In genomic region chr11:73323464-73323863, GRCh38 we compare ENCODE assay signal across 12 cellular contexts. TPM values are rescaled to one million over a fixed set of nuclear protein-coding genes. Genes with fewer than 3 reads are reported as not detected.
A peak's percentile ranks its signal among the peaks of the same experiment; 100 is the strongest.
DNase-seq lines count a peak whose midpoint lies in the region; ATAC-seq, FAIRE-seq and TF ChIP-seq lines count a peak whose summit lies in the region.
"Had no signal": no experiment of that assay in that cellular context is flagged by ENCODE, and none has a peak within 500 bp of the region (broad histone marks: within the 10 kb centered on the region; RNA-seq: fewer than 3 reads in every experiment).

No MANE protein-coding gene starts in this region.

- CTCF ChIA-PET in GM12878 (lab: Yijun Ruan, JAX): interaction anchor here (1.1 to 7.6 kb wide), 5 partner anchors 9 to 29 kb away, joined by 5 to 126 read pairs (median 10); partner anchors contain the start of gene ARHGEF17

- SMC1A ChIA-PET in GM12878 (lab: Charles Lee; ENCODE audit: uncharacterized antibody, unreplicated experiment): interaction anchor here (5.3 to 11.8 kb wide), 3 partner anchors 10 to 17 kb away, joined by 24 to 106 read pairs (median 56); partner anchors contain the start of gene ARHGEF17

- no peak for TF ChIP-seq EP300 in GM12878 (IDR thresholded peaks at IDR 0.05; ENCODE audit: borderline replicate concordance in 1 of 2, control insufficient read depth in 1 of 2, low read depth in 2 of 2, low read length in 2 of 2)

- FAIRE-seq in GM12878 (lab: Jason Lieb, UNC): no peak

- RAD21 ChIA-PET in GM12878 (lab: Charles Lee; ENCODE audit: unreplicated experiment): interaction anchor here (4.0 to 10.5 kb wide), 2 partner anchors 12 to 16 kb away, joined by 22 to 115 read pairs; partner anchors contain the start of gene ARHGEF17

- H3K27ac ChIP-seq in GM12878 (ENCODE audit: control insufficient read depth, insufficient read depth) (peak overlapping the region; percentile 99), hepatocyte (peak overlapping the region; percentile 82), rectal smooth muscle tissue (ENCODE audit: low read depth, low read length) (peak overlapping the region; percentile 79)
- H3K27ac ChIP-seq: epithelial cell of prostate had no signal

- no peak for TF ChIP-seq RAD21 in GM12878 (IDR thresholded peaks at IDR 0.05; ENCODE audit: insufficient read depth, low read depth, low read length)

- H4K20me1 ChIP-seq in GM12878 (ENCODE audit: control insufficient read depth, insufficient read depth) (no peaks in the 10 kb centered on the region), hepatocyte (ENCODE audit: insufficient read depth, poor library complexity, severe bottlenecking) (peaks cover 42% of the 10 kb centered on the region)

- H3K4me1 ChIP-seq in GM12878 (ENCODE audit: control insufficient read depth, insufficient read depth, low read length) (peaks cover 78% of the 10 kb centered on the region), hepatocyte (ENCODE audit: insufficient read depth) (peaks cover 58% of the 10 kb centered on the region), rectal smooth muscle tissue (ENCODE audit: control insufficient read depth, insufficient read depth, low read length) (peaks cover 86% of the 10 kb centered on the region)

- H3K9ac ChIP-seq in GM12878 (ENCODE audit: control insufficient read depth, insufficient read depth, low read length) (no peak overlapping the region), rectal smooth muscle tissue (ENCODE audit: low read length) (no peak overlapping the region)

- no peaks in the 10 kb centered on the region for H3K27me3 ChIP-seq in GM12878 (replicated peaks in 1 of 2; ENCODE audit: control insufficient read depth in 2 of 2, insufficient read depth in 2 of 2, low read length in 1 of 2)
- H3K27me3 ChIP-seq in hepatocyte: no peaks in the 10 kb centered on the region
- no peaks in the 10 kb centered on the region for H3K27me3 ChIP-seq in rectal smooth muscle tissue (ENCODE audit: control insufficient read depth, insufficient read depth, low read length)

- ATAC-seq in GM12878 (no peak), GM19452 (IDR thresholded peaks at IDR 0.05; ENCODE audit: unreplicated experiment) (no peak), GM21619 (IDR thresholded peaks at IDR 0.05; ENCODE audit: unreplicated experiment) (no peak)
- ATAC-seq: activated CD4-positive, alpha-beta T cell treated with anti-CD3 and anti-CD28 coated beads for 36 hours had no signal

- no peaks in the 10 kb centered on the region for H3K9me2 ChIP-seq in hepatocyte (replicated peaks; ENCODE audit: insufficient read depth)

- DNase-seq in ELF-1 (ENCODE audit: low read depth, low spot score): peak; percentile 85
- no peak for DNase-seq in GM12878 (ENCODE audit: low read depth, low spot score)
- DNase-seq in hepatocyte (ENCODE audit: low spot score): peak; percentile 75
- no peak for DNase-seq in NCI-H146 treated with DMSO at 0.1 percent for 48 hours (lab: John Stamatoyannopoulos, UW; ENCODE audit: unreplicated experiment)
- DNase-seq in G401 (ENCODE audit: low spot score): no peak
- DNase-seq: activated CD4-positive, alpha-beta T cell treated with anti-CD3 and anti-CD28 coated beads for 36 hours; GF-D8; NCI-H2029 treated with DMSO at 0.1 percent for 48 hours had no signal

- 83% methylated on average over 13 of the region's 14 CpGs for WGBS in GM12878 (ENCODE audit: insufficient coverage, insufficient replicate concordance, low lambda C conversion rate, missing lambda C conversion rate)
- 35% methylated on average over 14 of the region's 14 CpGs for WGBS in hepatocyte (ENCODE audit: low lambda C conversion rate, missing lambda C conversion rate)

- H3K79me2 ChIP-seq in GM12878 (ENCODE audit: control insufficient read depth, insufficient read depth, low read length): peaks cover 4% of the 10 kb centered on the region
- H3K79me2 ChIP-seq in hepatocyte: peaks cover 100% of the 10 kb centered on the region

- TF ChIP-seq POLR2A in GM12878 (IDR thresholded peaks at IDR 0.05; ENCODE audit: low read depth, low read length): no peak

- TF ChIP-seq CTCF in GM12878 (IDR thresholded peaks at IDR 0.05 in 2 of 3, conservative IDR thresholded peaks at IDR 0.05 in 1 of 3; ENCODE audit: control insufficient read depth in 2 of 3, extremely low read depth in 1 of 3, insufficient read depth in 1 of 3, low read depth in 3 of 3, low read length in 3 of 3): no peak
- no peak for TF ChIP-seq CTCF in hepatocyte (IDR thresholded peaks at IDR 0.05; ENCODE audit: poor library complexity)

- intact Hi-C loops in GM12878 (cut with micrococcal nuclease; ENCODE audit: unreplicated experiment): no loop called here

- no peak overlapping the region for H2AFZ ChIP-seq in GM12878 (ENCODE audit: control insufficient read depth, low read depth, low read length)
- H2AFZ ChIP-seq in hepatocyte: no peak overlapping the region

- H3K4me2 ChIP-seq in GM12878 (ENCODE audit: control insufficient read depth, insufficient read depth) (no peak overlapping the region), hepatocyte (peak overlapping the region; percentile 62)

- in situ Hi-C loops in GM12878 (cut with MboI) (no loop called here), G401 (cut with HindIII; ENCODE audit: low sequenced_read_pairs) (no loop called here)

- POLR2A ChIA-PET in GM12878 (lab: Charles Lee): interaction anchor here (2.6 to 7.8 kb wide), 3 partner anchors 8 to 61 kb away, joined by 9 to 78 read pairs (median 40); partner anchors contain the start of gene ARHGEF17

- no peaks in the 10 kb centered on the region for H3K9me3 ChIP-seq in GM12878 (replicated peaks; ENCODE audit: control insufficient read depth, insufficient read depth, low read length)
- no peaks in the 10 kb centered on the region for H3K9me3 ChIP-seq in hepatocyte (ENCODE audit: low read depth)

- H3K36me3 ChIP-seq in GM12878 (ENCODE audit: control insufficient read depth in 2 of 2, insufficient read depth in 2 of 2, low read length in 1 of 2): no peaks in the 10 kb centered on the region; a peak in 2 of 4 replicates
- H3K36me3 ChIP-seq in hepatocyte (replicated peaks; ENCODE audit: insufficient read depth, low read depth): no peaks in the 10 kb centered on the region
- no peaks in the 10 kb centered on the region for H3K36me3 ChIP-seq in rectal smooth muscle tissue (ENCODE audit: control insufficient read depth, insufficient read depth, low read length)

- no TSS peak for BruUV-seq in GM12878 (replicated peaks; lab: Mats Ljungman, UMichigan)

- H3K4me3 ChIP-seq in GM12878 (no peak overlapping the region), hepatocyte (no peak overlapping the region), rectal smooth muscle tissue (ENCODE audit: low read length) (peak overlapping the region; percentile 50)

RNA-seq across cellular contexts. Expression of gene ARHGEF17, which starts 15.4 kb away (rescaled TPM):
- total RNA-seq in GM12878 (2013; cell fraction: nucleolus; rRNA removed): 89.0 and 109 TPM in 2 replicates
- total RNA-seq in GM12878 (2014; rRNA removed) (1.9 and 3.0 TPM in 2 replicates), GM12878 (2014; rRNA removed; fragmentation: Illumina TruSeq; extraction: Trizol) (1.2 and 1.6 TPM in 2 replicates), GM12878 (2021) (3.6 and 5.2 TPM in 2 replicates), hepatocyte (26.6 and 35.6 TPM in 2 replicates)
- 1.6 TPM for polyA plus RNA-seq in GM12878 (2011; ENCODE audit: low read depth)
- polyA plus RNA-seq in GM12878 (2011; rRNA removed) (7.2 and 11.0 TPM in 2 replicates), GM12878 (2014; fragmentation: Illumina TruSeq; extraction: Trizol) (1.8 and 1.9 TPM in 2 replicates), GM12878 (2014; fragmentation: Nextera tagmentation; extraction: Ambion mirVana) (under 1 TPM; 0.15 to 0.31 TPM), GM12878 (2014; rRNA removed) (3.5 and 7.0 TPM in 2 replicates), GM12878 (2016; fragmentation: Nextera tagmentation; extraction: Ambion mirVana) (under 1 TPM; 0.20 to 0.27 TPM), hepatocyte (30.2 and 36.2 TPM in 2 replicates)
- polyA plus RNA-seq in GM12878 (2011; cell fraction: cytosol; rRNA removed): 13.6 and 18.5 TPM in 2 replicates
- polyA plus RNA-seq in GM12878 (2011; cell fraction: nucleus; rRNA removed): 111 and 113 TPM in 2 replicates
- 5.5 and 5.6 TPM in 2 replicates for polyA plus RNA-seq in GM12878 (2012)
- 17.6 and 36.7 TPM in 2 replicates for polyA minus RNA-seq in GM12878 (2011; rRNA and poly(A)+ RNA removed)
- polyA minus RNA-seq in GM12878 (2011; cell fraction: cytosol; rRNA and poly(A)+ RNA removed): 12.2 and 14.6 TPM in 2 replicates
- polyA minus RNA-seq in GM12878 (2011; cell fraction: nucleus; rRNA and poly(A)+ RNA removed): 33.4 and 53.6 TPM in 2 replicates
- 19.9 and 31.0 TPM in 2 replicates for total RNA-seq in G401 (2014; rRNA removed; shearing (Covaris generic))

RNA-seq across cellular contexts. Expression of gene P2RY6, which starts 51.3 kb away (rescaled TPM):
- 0.21 TPM in 1 of 2 replicates, not detected in the other for total RNA-seq in GM12878 (2013; cell fraction: nucleolus; rRNA removed)
- 0.23 TPM in 1 of 2 replicates, not detected in the other for total RNA-seq in GM12878 (2014; rRNA removed)
- total RNA-seq in GM12878 (2014; rRNA removed; fragmentation: Illumina TruSeq; extraction: Trizol): 0.14 TPM in 1 of 2 replicates, not detected in the other
- total RNA-seq in GM12878 (2021): 0.21 and 0.66 TPM in 2 replicates
- polyA plus RNA-seq in GM12878 (2011; ENCODE audit: low read depth): not detected
- polyA plus RNA-seq in GM12878 (2011; rRNA removed): not detected in 2 replicates
- polyA plus RNA-seq in GM12878 (2011; cell fraction: cytosol; rRNA removed): not detected in 2 replicates
- 0.15 and 0.35 TPM in 2 replicates for polyA plus RNA-seq in GM12878 (2011; cell fraction: nucleus; rRNA removed)
- 0.12 and 0.15 TPM in 2 replicates for polyA plus RNA-seq in GM12878 (2012)
- 0.10 TPM in 1 of 2 replicates, not detected in the other for polyA plus RNA-seq in GM12878 (2014; fragmentation: Illumina TruSeq; extraction: Trizol)
- under 1 TPM in 1 of 2 experiments, not detected in 1; 0.05 TPM for polyA plus RNA-seq in GM12878 (2014; fragmentation: Nextera tagmentation; extraction: Ambion mirVana)
- 0.52 and 0.90 TPM in 2 replicates for polyA plus RNA-seq in GM12878 (2014; rRNA removed)
- under 1 TPM in 1 of 2 experiments, not detected in 1; 0.24 TPM for polyA plus RNA-seq in GM12878 (2016; fragmentation: Nextera tagmentation; extraction: Ambion mirVana)
- polyA minus RNA-seq in GM12878 (2011; rRNA and poly(A)+ RNA removed): not detected in 2 replicates
- not detected in 2 replicates for polyA minus RNA-seq in GM12878 (2011; cell fraction: cytosol; rRNA and poly(A)+ RNA removed)
- not detected in 2 replicates for polyA minus RNA-seq in GM12878 (2011; cell fraction: nucleus; rRNA and poly(A)+ RNA removed)
- 2.6 and 2.9 TPM in 2 replicates for total RNA-seq in hepatocyte
- polyA plus RNA-seq in hepatocyte: 8.9 and 9.7 TPM in 2 replicates
- total RNA-seq in G401 (2014; rRNA removed; shearing (Covaris generic)): not detected in 2 replicates
- total RNA-seq: activated CD4-positive, alpha-beta T cell treated with anti-CD3 and anti-CD28 coated beads for 36 hours had no signal

RNA-seq across cellular contexts. Expression of gene RELT, which starts 52.7 kb away (rescaled TPM):
- 89.6 and 94.7 TPM in 2 replicates for total RNA-seq in GM12878 (2013; cell fraction: nucleolus; rRNA removed)
- total RNA-seq in GM12878 (2014; rRNA removed) (19.8 and 23.4 TPM in 2 replicates), GM12878 (2014; rRNA removed; fragmentation: Illumina TruSeq; extraction: Trizol) (10.4 and 10.5 TPM in 2 replicates), GM12878 (2021) (27.9 and 28.5 TPM in 2 replicates), hepatocyte (2.3 and 3.4 TPM in 2 replicates)
- 5.2 TPM for polyA plus RNA-seq in GM12878 (2011; ENCODE audit: low read depth)
- polyA plus RNA-seq in GM12878 (2011; rRNA removed) (7.9 and 13.0 TPM in 2 replicates), GM12878 (2014; fragmentation: Illumina TruSeq; extraction: Trizol) (2.5 and 8.4 TPM in 2 replicates), GM12878 (2014; fragmentation: Nextera tagmentation; extraction: Ambion mirVana) (1 to 10 TPM; 1.2 to 3.0 TPM), GM12878 (2014; rRNA removed) (21.1 and 23.6 TPM in 2 replicates), GM12878 (2016; fragmentation: Nextera tagmentation; extraction: Ambion mirVana) (10 to 100 TPM in 1 of 2 experiments, 1 to 10 TPM in 1; 8.8 to 11.1 TPM), hepatocyte (1.6 and 2.7 TPM in 2 replicates)
- 17.2 and 25.3 TPM in 2 replicates for polyA plus RNA-seq in GM12878 (2011; cell fraction: cytosol; rRNA removed)
- 96.7 and 106 TPM in 2 replicates for polyA plus RNA-seq in GM12878 (2011; cell fraction: nucleus; rRNA removed)
- polyA plus RNA-seq in GM12878 (2012): 16.1 and 16.3 TPM in 2 replicates
- 10.7 and 22.1 TPM in 2 replicates for polyA minus RNA-seq in GM12878 (2011; rRNA and poly(A)+ RNA removed)
- polyA minus RNA-seq in GM12878 (2011; cell fraction: cytosol; rRNA and poly(A)+ RNA removed): 8.4 and 10.4 TPM in 2 replicates
- polyA minus RNA-seq in GM12878 (2011; cell fraction: nucleus; rRNA and poly(A)+ RNA removed): 24.1 and 45.4 TPM in 2 replicates
- total RNA-seq in G401 (2014; rRNA removed; shearing (Covaris generic)): 6.2 and 6.7 TPM in 2 replicates

Comparison
In these comparisons a context has a peak if more than half of its experiments do, and no peak if none do; other contexts are left out.
1. DNase-seq: peak in ELF-1 (single experiment) and hepatocyte (single experiment); none in GM12878 (single experiment), NCI-H146 treated with DMSO at 0.1 percent for 48 hours (single experiment) and G401 (single experiment).
2. Peak in every context shown above with its lines, with median percentiles within 50 percentile points of each other: H3K27ac ChIP-seq.